ENCODE assay signal across 16 cellular contexts in genomic region chr5:97528941-97529340, GRCh38.
A peak's percentile ranks its signal among the peaks of the same experiment; 100 is the strongest.
DNase-seq lines count a peak whose midpoint lies in the region; ATAC-seq and TF ChIP-seq lines count a peak whose summit lies in the region.
"Had no signal": no experiment of that assay in that cellular context is flagged by ENCODE, and none has a peak within 500 bp of the region (broad histone marks: within the 10 kb centered on the region; RNA-seq: fewer than 3 reads in every experiment).

No MANE protein-coding gene starts in this region.

- no peak overlapping the region for H2AK9ac ChIP-seq in IMR-90 (replicated peaks; ENCODE audit: low read depth, low read length, poor library complexity)

- no peak overlapping the region for H2BK15ac ChIP-seq in IMR-90 (ENCODE audit: low read depth, low read length)

- peak; percentile 55 for DNase-seq in AG20443 (ENCODE audit: low spot score)
- peak; percentile 77 for DNase-seq in IMR-90
- peak; percentile 50 for DNase-seq in adipocyte (ENCODE audit: low read depth)
- DNase-seq in heart right ventricle = peak in 1 of 2 donors; percentile 25
- DNase-seq in activated CD8-positive, alpha-beta T cell treated with anti-CD3 and anti-CD28 coated beads for 36 hours = no peak
- no peak for DNase-seq in endodermal cell
- no peak for DNase-seq in lower lobe of right lung
- no peak for DNase-seq in effector CD8-positive, alpha-beta T cell (lab: John Stamatoyannopoulos, UW)
- DNase-seq: activated CD8-positive, alpha-beta memory T cell treated with anti-CD3 and anti-CD28 coated beads for 24 hours; CD4-positive, CD25-positive, alpha-beta regulatory T cell; left cardiac atrium; NCI-H1436; NCI-H774; SIG-M5 had no signal

- no peak overlapping the region for H2BK5ac ChIP-seq in IMR-90 (ENCODE audit: low read depth, low read length, poor library complexity, severe bottlenecking)

- H3K4me1 Mint-ChIP-seq in activated CD8-positive, alpha-beta T cell treated with anti-CD3 and anti-CD28 coated beads for 36 hours (ENCODE audit: low read depth) = no peaks in the 10 kb centered on the region
- peaks cover 12% of the 10 kb centered on the region for H3K4me1 Mint-ChIP-seq in endodermal cell

- POLR2A ChIA-PET in IMR-90 (lab: Charles Lee; ENCODE audit: unreplicated experiment) = no interaction called here
- POLR2A ChIA-PET in activated CD8-positive, alpha-beta T cell treated with anti-CD3 and anti-CD28 coated beads for 36 hours (lab: Charles Lee) = no interaction called here

- H3K9me1 ChIP-seq in IMR-90 (ENCODE audit: insufficient read depth, low read length) = no peaks in the 10 kb centered on the region

- no peaks in the 10 kb centered on the region for H3K27me3 Mint-ChIP-seq in activated CD8-positive, alpha-beta T cell treated with anti-CD3 and anti-CD28 coated beads for 36 hours
- peaks cover 11% of the 10 kb centered on the region for H3K27me3 Mint-ChIP-seq in endodermal cell (ENCODE audit: insufficient read depth)

- no peak overlapping the region for H2BK20ac ChIP-seq in IMR-90 (ENCODE audit: low read depth, low read length)

- no peak overlapping the region for H4K5ac ChIP-seq in IMR-90 (ENCODE audit: low read depth, low read length)

- H3K9ac ChIP-seq in IMR-90 (ENCODE audit: low read depth, low read length) = no peak overlapping the region
- no peak overlapping the region for H3K9ac ChIP-seq in adipocyte (ENCODE audit: low read length)
- H3K9ac ChIP-seq in endodermal cell (ENCODE audit: extremely low read depth, low read length, poor library complexity, severe bottlenecking) = no peak overlapping the region

- H3K4me1 ChIP-seq in IMR-90 (ENCODE audit: control insufficient read depth, insufficient read depth, low read length) (0 out of 2 replicates have a peak, but pooled peaks cover 1% of the 10 kb centered on the region), adipocyte (ENCODE audit: control insufficient read depth, insufficient read depth, low read length) (no peaks in the 10 kb centered on the region), heart right ventricle (peaks cover 0 to 6% (median 0%) of the 10 kb centered on the region in 9 donors), endodermal cell (ENCODE audit: control insufficient read depth, insufficient read depth, low read length) (no peaks in the 10 kb centered on the region), lower lobe of right lung (no peaks in the 10 kb centered on the region)

- no peak overlapping the region for H4K8ac ChIP-seq in IMR-90 (ENCODE audit: low read depth in 2 of 2, low read length in 2 of 2)

- no peaks in the 10 kb centered on the region for H3K9me3 ChIP-seq in IMR-90 (ENCODE audit: control insufficient read depth, insufficient read depth, low read length)
- no peaks in the 10 kb centered on the region for H3K9me3 ChIP-seq in adipocyte (ENCODE audit: control insufficient read depth, low read length)
- no peaks in the 10 kb centered on the region for H3K9me3 ChIP-seq in heart right ventricle
- no peaks in the 10 kb centered on the region for H3K9me3 ChIP-seq in endodermal cell (ENCODE audit: control insufficient read depth, low read length)
- H3K9me3 ChIP-seq in lower lobe of right lung = no peaks in the 10 kb centered on the region

- H2AFZ ChIP-seq in IMR-90 (replicated peaks; ENCODE audit: low read length, poor library complexity) = no peak overlapping the region

- ATAC-seq in IMR-90 (ENCODE audit: low read depth) (peak; percentile 75), heart right ventricle (peak in 7 of 8 donors; percentile 61 to 91 (median 83)), lower lobe of right lung (no peak)
- ATAC-seq in activated CD8-positive, alpha-beta T cell treated with anti-CD3 and anti-CD28 coated beads for 36 hours = no peak
- ATAC-seq: natural killer cell treated with Interleukin-12 subunit alpha and Interleukin-12 subunit beta and Interleukin-15 and Interleukin-18, amount 100 ng/mL, for 72 hours; sciatic nerve had no signal

- no peak for TF ChIP-seq POLR2A in IMR-90 (IDR thresholded peaks at IDR 0.05; ENCODE audit: low read depth, low read length)

- H2AK5ac ChIP-seq in IMR-90 (ENCODE audit: low read depth, low read length) = no peak overlapping the region

- no peak overlapping the region for H2BK120ac ChIP-seq in IMR-90 (ENCODE audit: low read depth, low read length)

- no peak overlapping the region for H3K4me3 Mint-ChIP-seq in activated CD8-positive, alpha-beta T cell treated with anti-CD3 and anti-CD28 coated beads for 36 hours
- H3K4me3 Mint-ChIP-seq in endodermal cell = no peak overlapping the region
- H3K4me3 Mint-ChIP-seq: CD4-positive, CD25-positive, alpha-beta regulatory T cell; natural killer cell treated with Interleukin-12 subunit alpha and Interleukin-12 subunit beta and Interleukin-15 and Interleukin-18, amount 100 ng/mL, for 72 hours had no signal

- no peak overlapping the region for H4K91ac ChIP-seq in IMR-90 (ENCODE audit: insufficient read depth, low read depth, low read length)

- no peak overlapping the region for H3K27ac Mint-ChIP-seq in activated CD8-positive, alpha-beta T cell treated with anti-CD3 and anti-CD28 coated beads for 36 hours
- no peak overlapping the region for H3K27ac Mint-ChIP-seq in endodermal cell
- H3K27ac Mint-ChIP-seq: natural killer cell treated with Interleukin-12 subunit alpha and Interleukin-12 subunit beta and Interleukin-15 and Interleukin-18, amount 100 ng/mL, for 72 hours had no signal

- intact Hi-C loops in IMR-90 (cut with micrococcal nuclease) (no loop called here), heart right ventricle (cut with DNase I) (no loop called here), lower lobe of right lung (cut with DNase I) (no loop called here)
- intact Hi-C loops in activated CD8-positive, alpha-beta T cell treated with anti-CD3 and anti-CD28 coated beads for 36 hours (cut with micrococcal nuclease) = no loop called here

- no peak overlapping the region for H3K4ac ChIP-seq in IMR-90 (ENCODE audit: low read depth, low read length)

- no peak overlapping the region for H3K18ac ChIP-seq in IMR-90 (ENCODE audit: low read depth, low read length)

- H3K4me3 ChIP-seq in IMR-90 (ENCODE audit: insufficient read depth, low read depth, low read length) (no peak overlapping the region), adipocyte (ENCODE audit: low read length) (peak overlapping the region; percentile 31), heart right ventricle (peak overlapping the region in 3 of 10 donors; percentile 13 to 21 (median 17)), endodermal cell (ENCODE audit: low read length) (no peak overlapping the region), lower lobe of right lung (no peak overlapping the region)

- H3K9me3 Mint-ChIP-seq in activated CD8-positive, alpha-beta T cell treated with anti-CD3 and anti-CD28 coated beads for 36 hours = no peaks in the 10 kb centered on the region
- peaks cover 5% of the 10 kb centered on the region for H3K9me3 Mint-ChIP-seq in endodermal cell

- H3K56ac ChIP-seq in IMR-90 (ENCODE audit: extremely low read depth, insufficient read depth, low read length) = no peak overlapping the region

- no peak for TF ChIP-seq CTCF in IMR-90 (conservative IDR thresholded peaks at IDR 0.05; ENCODE audit: low read depth, low read length)
- TF ChIP-seq CTCF in heart right ventricle (IDR thresholded peaks at IDR 0.05) = no peak
- TF ChIP-seq CTCF in activated CD8-positive, alpha-beta T cell treated with anti-CD3 and anti-CD28 coated beads for 36 hours (IDR thresholded peaks at IDR 0.05) = no peak
- no peak for TF ChIP-seq CTCF in endodermal cell (conservative IDR thresholded peaks at IDR 0.05)
- TF ChIP-seq CTCF in lower lobe of right lung (IDR thresholded peaks at IDR 0.05) = no peak

- H3K4me2 ChIP-seq in IMR-90 (ENCODE audit: low read depth, low read length) = no peak overlapping the region

- H3K36me3 Mint-ChIP-seq in activated CD8-positive, alpha-beta T cell treated with anti-CD3 and anti-CD28 coated beads for 36 hours (ENCODE audit: low read depth) = no peaks in the 10 kb centered on the region
- no peaks in the 10 kb centered on the region for H3K36me3 Mint-ChIP-seq in endodermal cell (ENCODE audit: low read depth)
- H3K36me3 Mint-ChIP-seq: CD4-positive, CD25-positive, alpha-beta regulatory T cell; natural killer cell treated with Interleukin-12 subunit alpha and Interleukin-12 subunit beta and Interleukin-15 and Interleukin-18, amount 100 ng/mL, for 72 hours had no signal

- H3K23ac ChIP-seq in IMR-90 (ENCODE audit: low read depth, low read length) = no peak overlapping the region

- no peak overlapping the region for H3K27ac ChIP-seq in IMR-90 (ENCODE audit: insufficient read depth, low read length)
- peak overlapping the region in 5 of 10 donors; percentile 15 to 52 (median 48) for H3K27ac ChIP-seq in heart right ventricle
- no peak overlapping the region for H3K27ac ChIP-seq in endodermal cell (ENCODE audit: low read depth, low read length)
- H3K27ac ChIP-seq in lower lobe of right lung = no peak overlapping the region

- dilution Hi-C loops in IMR-90 (cut with HindIII; ENCODE audit: low sequenced_read_pairs, unreplicated experiment) = no loop called here

- CTCF ChIA-PET in IMR-90 (lab: Yijun Ruan, JAX) = interaction anchor here (2.8 kb wide), 1 partner anchor 298 kb away, joined by 9 read pairs; no protein-coding TSS in a partner anchor
- CTCF ChIA-PET in activated CD8-positive, alpha-beta T cell treated with anti-CD3 and anti-CD28 coated beads for 36 hours (lab: Charles Lee) = no interaction called here

- peaks cover 12% of the 10 kb centered on the region for H3K27me3 ChIP-seq in IMR-90 (ENCODE audit: control insufficient read depth, insufficient read depth, low read length)
- H3K27me3 ChIP-seq in adipocyte (replicated peaks; ENCODE audit: control insufficient read depth, insufficient read depth, low read length) = no peaks in the 10 kb centered on the region
- H3K27me3 ChIP-seq in heart right ventricle = no peaks in the 10 kb centered on the region
- H3K27me3 ChIP-seq in endodermal cell (ENCODE audit: control insufficient read depth, insufficient read depth, low read length, poor library complexity, severe bottlenecking) = peaks cover 13% of the 10 kb centered on the region
- no peaks in the 10 kb centered on the region for H3K27me3 ChIP-seq in lower lobe of right lung (ENCODE audit: low read depth)

- TF ChIP-seq RAD21 in IMR-90 (IDR thresholded peaks at IDR 0.05; ENCODE audit: low read length) = no peak

- H3K14ac ChIP-seq in IMR-90 (replicated peaks; ENCODE audit: low read depth, low read length) = no peak overlapping the region

- no peaks in the 10 kb centered on the region for H4K20me1 ChIP-seq in IMR-90 (ENCODE audit: insufficient read depth, low read length)

- H3K79me1 ChIP-seq in IMR-90 (ENCODE audit: low read depth in 1 of 2, low read length in 2 of 2) = no peaks in the 10 kb centered on the region

- in situ Hi-C loops in IMR-90 (cut with MboI; ENCODE audit: low sequenced_read_pairs) = loop anchor here (25.0 kb wide), 1 partner anchor 1258 kb away; no protein-coding TSS in a partner anchor

- H3K36me3 ChIP-seq in IMR-90 (ENCODE audit: control insufficient read depth, insufficient read depth, low read length) (no peaks in the 10 kb centered on the region), adipocyte (ENCODE audit: control insufficient read depth, insufficient read depth, low read length, severe bottlenecking) (no peaks in the 10 kb centered on the region), heart right ventricle (no peaks in the 10 kb centered on the region), endodermal cell (ENCODE audit: control insufficient read depth, insufficient read depth, low read length) (no peaks in the 10 kb centered on the region), lower lobe of right lung (no peaks in the 10 kb centered on the region)

- no TSS peak for BruUV-seq in IMR-90 (replicated peaks; lab: Mats Ljungman, UMichigan)

- no CpG with 5 or more reads among the region's 4 CpGs for WGBS in IMR-90 (ENCODE audit: extremely low coverage in 2 of 2, insufficient read length in 1 of 2), 2 experiments
- WGBS in heart right ventricle, 2 donors = 45 to 60% methylated on average over 4 of the region's 4 CpGs
- 86 to 100% methylated on average over 1 to 4 of the region's 4 CpGs for WGBS in endodermal cell (ENCODE audit: insufficient coverage in 1 of 2, insufficient read length in 1 of 2), 2 experiments

Comparison
In these comparisons a context has a peak if more than half of its experiments do, and no peak if none do; other contexts are left out.
1. DNase-seq: peak in AG20443 (single experiment), IMR-90 (single experiment) and adipocyte (single experiment); none in activated CD8-positive, alpha-beta T cell treated with anti-CD3 and anti-CD28 coated beads for 36 hours (single experiment), endodermal cell (single experiment), lower lobe of right lung (single experiment) and effector CD8-positive, alpha-beta T cell (single experiment).
2. ATAC-seq: peak in IMR-90 (single experiment) and heart right ventricle (7 of 8); none in activated CD8-positive, alpha-beta T cell treated with anti-CD3 and anti-CD28 coated beads for 36 hours (single experiment) and lower lobe of right lung (0 of 2).